In the genomic region with DNA sequence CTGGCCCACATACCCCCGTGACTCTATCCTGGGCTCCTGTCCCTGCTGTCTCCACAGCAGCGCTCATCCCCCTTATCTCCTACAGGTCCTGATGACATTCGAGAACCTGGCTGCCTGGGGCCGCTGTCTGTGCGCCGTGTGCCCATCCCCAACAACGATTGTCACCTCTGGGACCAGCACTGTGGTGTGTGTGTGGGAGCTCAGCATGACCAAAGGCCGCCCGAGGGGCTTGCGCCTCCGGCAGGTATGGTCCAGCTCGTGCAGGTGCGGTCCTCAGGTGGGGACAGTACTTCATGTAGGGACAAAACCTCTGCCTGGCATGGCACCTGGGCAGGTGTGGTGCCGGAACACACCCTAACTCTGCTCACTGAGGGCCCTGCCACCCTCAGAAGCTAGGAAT, we compare ENCODE assay signal across 36 cellular contexts. TPM values are rescaled to one million over a fixed set of nuclear protein-coding genes. Genes with fewer than 3 reads are reported as not detected.
"Had no signal": no experiment of that assay in that cellular context is flagged by ENCODE, and none has a peak within 500 bp of the region (broad histone marks: within the 10 kb centered on the region; RNA-seq: fewer than 3 reads in every experiment).

No MANE protein-coding gene starts in this region.

- H3K4me3 ChIP-seq: ascending aorta, cardiac muscle cell had no signal

- DNase-seq: activated B cell treated with CpG ODN at 0.5 μM for 24 hours; activated CD4-positive, alpha-beta memory T cell treated with anti-CD3 and anti-CD28 coated beads for 36 hours; activated CD4-positive, alpha-beta T cell treated with anti-CD3 and anti-CD28 coated beads for 4 hours; activated CD4-positive, alpha-beta T cell treated with anti-CD3 and anti-CD28 coated beads, Interleukin-2, amount 10 ng/mL, durations not matched to agents 24 days and 14 days; activated CD4-positive, alpha-beta T cell treated with anti-CD3 and anti-CD28 coated beads, Interleukin-2, amount 50 U/mL, for 1 hour; activated CD4-positive, alpha-beta T cell treated with anti-CD3 and anti-CD28 coated beads, Interleukin-2, amount 50 U/mL, for 4 hours; activated CD4-positive, CD25-positive, alpha-beta regulatory T cell treated with anti-CD3 and anti-CD28 coated beads, Interleukin-2, amount 50 U/mL, for 72 hours; activated CD8-positive, alpha-beta memory T cell treated with anti-CD3 and anti-CD28 coated beads for 24 hours; activated CD8-positive, alpha-beta memory T cell treated with anti-CD3 and anti-CD28 coated beads, Interleukin-2, amount 10 ng/mL, durations not matched to agents 7 days and 5 days; activated CD8-positive, alpha-beta memory T cell treated with anti-CD3 and anti-CD28 coated beads, Interleukin-2, amount 50 U/mL, for 48 hours; activated CD8-positive, alpha-beta T cell treated with anti-CD3 and anti-CD28 coated beads for 36 hours; activated effector memory CD4-positive, alpha-beta T cell treated with Interleukin-2 at 50 U/mL for 16 hours; activated gamma-delta T cell; activated naive CD4-positive, alpha-beta T cell treated with anti-CD3 and anti-CD28 coated beads, Interleukin-2, amount 10 ng/mL, durations not matched to agents 7 days and 5 days; activated naive CD4-positive, alpha-beta T cell treated with Interleukin-2 at 50 U/mL for 16 hours; activated naive CD8-positive, alpha-beta T cell treated with anti-CD3 and anti-CD28 coated beads, Interleukin-2, amount 10 ng/mL, durations not matched to agents 7 days and 5 days; activated naive CD8-positive, alpha-beta T cell treated with anti-CD3 and anti-CD28 coated beads, Interleukin-2, amount 50 U/mL, for 24 hours; activated T-cell treated with anti-CD3 and anti-CD28 coated beads, Interleukin-2, amount 50 U/mL, for 24 hours; activated T-cell treated with anti-CD3 and anti-CD28 coated beads, Interleukin-2, amount 50 U/mL, for 48 hours; amygdala; anterior cingulate cortex; caudate nucleus; T-helper 1 cell; T-helper 9 cell had no signal

- H3K27me3 Mint-ChIP-seq: activated B cell treated with CpG ODN at 0.5 μM for 24 hours; activated CD4-positive, alpha-beta T cell treated with anti-CD3 and anti-CD28 coated beads, Interleukin-2, amount 10 ng/mL, durations not matched to agents 24 days and 14 days; activated CD8-positive, alpha-beta T cell treated with anti-CD3 and anti-CD28 coated beads for 36 hours; activated naive CD4-positive, alpha-beta T cell treated with anti-CD3 and anti-CD28 coated beads, Interleukin-2, amount 50 U/mL, for 24 hours; activated naive CD8-positive, alpha-beta T cell treated with anti-CD3 and anti-CD28 coated beads, Interleukin-2, amount 50 U/mL, for 24 hours had no signal

- H3K9me3 ChIP-seq: ascending aorta had no signal

- H3K36me3 Mint-ChIP-seq: activated CD4-positive, alpha-beta memory T cell treated with anti-CD3 and anti-CD28 coated beads for 36 hours; activated CD8-positive, alpha-beta memory T cell treated with anti-CD3 and anti-CD28 coated beads, Interleukin-2, amount 10 ng/mL, durations not matched to agents 7 days and 5 days; activated naive CD4-positive, alpha-beta T cell treated with anti-CD3 and anti-CD28 coated beads, Interleukin-2, amount 10 ng/mL, durations not matched to agents 7 days and 5 days; activated naive CD4-positive, alpha-beta T cell treated with anti-CD3 and anti-CD28 coated beads, Interleukin-2, amount 50 U/mL, for 24 hours; activated naive CD8-positive, alpha-beta T cell; activated naive CD8-positive, alpha-beta T cell treated with anti-CD3 and anti-CD28 coated beads, Interleukin-2, amount 10 ng/mL, durations not matched to agents 7 days and 5 days; brain had no signal

- H3K4me1 ChIP-seq: ascending aorta had no signal

- ATAC-seq: activated CD8-positive, alpha-beta memory T cell treated with anti-CD3 and anti-CD28 coated beads, Interleukin-2, amount 10 ng/mL, durations not matched to agents 7 days and 5 days; activated CD8-positive, alpha-beta T cell treated with anti-CD3 and anti-CD28 coated beads for 36 hours; activated naive CD8-positive, alpha-beta T cell treated with anti-CD3 and anti-CD28 coated beads, Interleukin-2, amount 50 U/mL, for 24 hours had no signal

- H3K36me3 ChIP-seq: ascending aorta, cardiac muscle cell had no signal

- H3K4me1 Mint-ChIP-seq: activated B cell treated with CpG ODN at 0.5 μM for 24 hours; activated CD4-positive, alpha-beta T cell treated with anti-CD3 and anti-CD28 coated beads, Interleukin-2, amount 10 ng/mL, durations not matched to agents 24 days and 14 days; activated naive CD4-positive, alpha-beta T cell treated with anti-CD3 and anti-CD28 coated beads, Interleukin-2, amount 50 U/mL, for 24 hours; activated naive CD8-positive, alpha-beta T cell treated with anti-CD3 and anti-CD28 coated beads, Interleukin-2, amount 50 U/mL, for 24 hours; brain had no signal

- H3K27ac Mint-ChIP-seq: activated B cell treated with CpG ODN at 0.5 μM for 24 hours; activated CD4-positive, alpha-beta memory T cell treated with anti-CD3 and anti-CD28 coated beads for 36 hours; activated CD4-positive, alpha-beta T cell treated with anti-CD3 and anti-CD28 coated beads, Interleukin-2, amount 10 ng/mL, durations not matched to agents 24 days and 14 days; activated CD8-positive, alpha-beta memory T cell treated with anti-CD3 and anti-CD28 coated beads, Interleukin-2, amount 10 ng/mL, durations not matched to agents 7 days and 5 days; activated CD8-positive, alpha-beta T cell treated with anti-CD3 and anti-CD28 coated beads for 36 hours; activated naive CD4-positive, alpha-beta T cell treated with anti-CD3 and anti-CD28 coated beads, Interleukin-2, amount 10 ng/mL, durations not matched to agents 7 days and 5 days; activated naive CD4-positive, alpha-beta T cell treated with anti-CD3 and anti-CD28 coated beads, Interleukin-2, amount 50 U/mL, for 24 hours; activated naive CD8-positive, alpha-beta T cell; activated naive CD8-positive, alpha-beta T cell treated with anti-CD3 and anti-CD28 coated beads, Interleukin-2, amount 10 ng/mL, durations not matched to agents 7 days and 5 days; activated naive CD8-positive, alpha-beta T cell treated with anti-CD3 and anti-CD28 coated beads, Interleukin-2, amount 50 U/mL, for 24 hours; activated T-cell treated with anti-CD3 and anti-CD28 coated beads, Interleukin-2, amount 50 U/mL, for 24 hours; activated T-helper 2 cell treated with anti-CD3 and anti-CD28 coated beads, Interferon-gamma antibody, Interleukin-2, Interleukin-4, amounts not matched to agents 10 μg/mL and 5 μg/mL and 100 μg/mL, durations not matched to agents 14 hours and 24 hours and 36 hours; brain; T-helper 1 cell treated with Interleukin-12 subunit alpha and Interleukin-12 subunit beta and Interleukin-4 antibody, amounts not matched to agents 30 μg/mL and 1 μg/mL, for 36 hours; T-helper 2 cell treated with Interferon-gamma antibody and Interleukin-4, amounts not matched to agents 5 μg/mL and 100 μg/mL, for 36 hours had no signal

- H3K27me3 ChIP-seq: ascending aorta, cardiac muscle cell had no signal

- H3K4me3 Mint-ChIP-seq: activated B cell treated with CpG ODN at 0.5 μM for 24 hours; activated CD4-positive, alpha-beta memory T cell treated with anti-CD3 and anti-CD28 coated beads for 36 hours; activated CD4-positive, alpha-beta T cell treated with anti-CD3 and anti-CD28 coated beads, Interleukin-2, amount 10 ng/mL, durations not matched to agents 24 days and 14 days; activated CD8-positive, alpha-beta memory T cell treated with anti-CD3 and anti-CD28 coated beads, Interleukin-2, amount 10 ng/mL, durations not matched to agents 7 days and 5 days; activated CD8-positive, alpha-beta T cell treated with anti-CD3 and anti-CD28 coated beads for 36 hours; activated naive CD4-positive, alpha-beta T cell treated with anti-CD3 and anti-CD28 coated beads, Interleukin-2, amount 10 ng/mL, durations not matched to agents 7 days and 5 days; activated naive CD4-positive, alpha-beta T cell treated with anti-CD3 and anti-CD28 coated beads, Interleukin-2, amount 50 U/mL, for 24 hours; activated naive CD8-positive, alpha-beta T cell; activated naive CD8-positive, alpha-beta T cell treated with anti-CD3 and anti-CD28 coated beads, Interleukin-2, amount 10 ng/mL, durations not matched to agents 7 days and 5 days; activated naive CD8-positive, alpha-beta T cell treated with anti-CD3 and anti-CD28 coated beads, Interleukin-2, amount 50 U/mL, for 24 hours; activated T-cell treated with anti-CD3 and anti-CD28 coated beads, Interleukin-2, amount 50 U/mL, for 24 hours; brain; T-helper 1 cell treated with Interleukin-12 subunit alpha and Interleukin-12 subunit beta and Interleukin-4 antibody, amounts not matched to agents 30 μg/mL and 1 μg/mL, for 36 hours; T-helper 2 cell treated with Interferon-gamma antibody and Interleukin-4, amounts not matched to agents 5 μg/mL and 100 μg/mL, for 36 hours had no signal

- H3K9me3 Mint-ChIP-seq: activated B cell treated with CpG ODN at 0.5 μM for 24 hours; activated CD4-positive, alpha-beta memory T cell treated with anti-CD3 and anti-CD28 coated beads for 36 hours; activated CD4-positive, alpha-beta T cell treated with anti-CD3 and anti-CD28 coated beads, Interleukin-2, amount 10 ng/mL, durations not matched to agents 24 days and 14 days; activated CD8-positive, alpha-beta T cell treated with anti-CD3 and anti-CD28 coated beads for 36 hours; activated naive CD4-positive, alpha-beta T cell treated with anti-CD3 and anti-CD28 coated beads, Interleukin-2, amount 10 ng/mL, durations not matched to agents 7 days and 5 days; activated naive CD4-positive, alpha-beta T cell treated with anti-CD3 and anti-CD28 coated beads, Interleukin-2, amount 50 U/mL, for 24 hours; activated naive CD8-positive, alpha-beta T cell treated with anti-CD3 and anti-CD28 coated beads, Interleukin-2, amount 10 ng/mL, durations not matched to agents 7 days and 5 days; activated naive CD8-positive, alpha-beta T cell treated with anti-CD3 and anti-CD28 coated beads, Interleukin-2, amount 50 U/mL, for 24 hours; activated T-cell treated with anti-CD3 and anti-CD28 coated beads, Interleukin-2, amount 50 U/mL, for 24 hours; activated T-helper 2 cell treated with anti-CD3 and anti-CD28 coated beads, Interferon-gamma antibody, Interleukin-2, Interleukin-4, amounts not matched to agents 10 μg/mL and 5 μg/mL and 100 μg/mL, durations not matched to agents 14 hours and 24 hours and 36 hours; T-helper 1 cell treated with Interleukin-12 subunit alpha and Interleukin-12 subunit beta and Interleukin-4 antibody, amounts not matched to agents 30 μg/mL and 1 μg/mL, for 36 hours; T-helper 2 cell treated with Interferon-gamma antibody and Interleukin-4, amounts not matched to agents 5 μg/mL and 100 μg/mL, for 36 hours had no signal

- H3K27ac ChIP-seq: ascending aorta, cardiac muscle cell, VCaP had no signal

RNA-seq across cellular contexts. Expression of a gene that starts 30.4 kb away (rescaled TPM):
- total RNA-seq: activated B cell treated with CpG ODN at 0.5 μM for 24 hours; activated CD4-positive, alpha-beta memory T cell treated with anti-CD3 and anti-CD28 coated beads for 36 hours; activated CD4-positive, alpha-beta T cell treated with anti-CD3 and anti-CD28 coated beads, Interleukin-2, amount 10 ng/mL, durations not matched to agents 24 days and 14 days; activated CD8-positive, alpha-beta memory T cell treated with anti-CD3 and anti-CD28 coated beads, Interleukin-2, amount 10 ng/mL, durations not matched to agents 7 days and 5 days; activated CD8-positive, alpha-beta T cell treated with anti-CD3 and anti-CD28 coated beads for 36 hours; activated T-helper 2 cell treated with anti-CD3 and anti-CD28 coated beads, Interferon-gamma antibody, Interleukin-2, Interleukin-4, amounts not matched to agents 10 μg/mL and 5 μg/mL and 100 μg/mL, durations not matched to agents 14 hours and 24 hours and 36 hours; ascending aorta; bronchial epithelial cell; cardiac muscle cell; cerebellum had no signal
- polyA plus RNA-seq: adipose tissue, cardiac muscle cell had no signal
